Comparison of ENCODE assay signal across 9 cellular contexts in the genomic region with DNA sequence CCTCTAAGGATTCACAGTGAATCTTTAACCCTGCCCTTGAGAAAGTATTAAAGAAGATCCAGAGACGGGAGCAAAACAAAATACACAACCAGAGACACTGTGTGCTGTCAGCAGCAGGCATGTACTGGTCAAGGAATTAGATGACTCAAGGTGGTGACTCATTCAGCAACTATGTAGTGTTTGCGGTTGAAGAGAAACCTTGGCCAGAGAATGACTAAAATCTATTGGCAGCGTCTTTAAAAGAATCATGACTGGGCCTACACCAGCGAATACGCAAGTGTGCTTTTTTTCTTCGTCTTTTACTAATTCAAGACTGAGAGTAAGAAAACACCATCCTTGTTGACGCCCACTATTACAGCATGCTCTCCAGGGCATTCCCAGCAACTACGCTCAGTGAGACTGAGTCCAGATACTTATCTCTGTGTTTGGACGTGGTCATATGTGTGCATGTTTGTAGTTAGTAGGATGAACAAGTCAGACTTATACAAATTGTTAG.
DNase-seq lines count a peak whose midpoint lies in the region; ATAC-seq, FAIRE-seq and TF ChIP-seq lines count a peak whose summit lies in the region.
"Had no signal": no experiment of that assay in that cellular context is flagged by ENCODE, and none has a peak within 500 bp of the region (broad histone marks: within the 10 kb centered on the region; RNA-seq: fewer than 3 reads in every experiment).

No MANE protein-coding gene starts in this region.

- H3K23ac ChIP-seq in IMR-90 (ENCODE audit: low read depth, low read length) = no peak overlapping the region

- no peak overlapping the region for H3K9ac ChIP-seq in IMR-90 (ENCODE audit: low read depth, low read length)

- no peaks in the 10 kb centered on the region for H3K36me3 Mint-ChIP-seq in activated CD4-positive, alpha-beta T cell treated with anti-CD3 and anti-CD28 coated beads for 36 hours (ENCODE audit: low read depth)
- H3K36me3 Mint-ChIP-seq in activated CD4-positive, alpha-beta memory T cell treated with anti-CD3 and anti-CD28 coated beads, Interleukin-2, amount 10 ng/mL, durations not matched to agents 7 days and 5 days (ENCODE audit: low read depth) = no peaks in the 10 kb centered on the region
- H3K36me3 Mint-ChIP-seq: CD4-positive, alpha-beta memory T cell had no signal

- H4K91ac ChIP-seq in IMR-90 (ENCODE audit: insufficient read depth, low read depth, low read length) = no peak overlapping the region

- POLR2A ChIA-PET in activated CD4-positive, alpha-beta T cell treated with anti-CD3 and anti-CD28 coated beads for 36 hours (lab: Charles Lee) = no interaction called here
- POLR2A ChIA-PET in IMR-90 (lab: Charles Lee; ENCODE audit: unreplicated experiment) = no interaction called here
- POLR2A ChIA-PET in activated CD4-positive, alpha-beta memory T cell treated with anti-CD3 and anti-CD28 coated beads, Interleukin-2, amount 10 ng/mL, durations not matched to agents 7 days and 5 days (lab: Charles Lee) = interaction anchor here (0.9 to 2.3 kb wide), 3 partner anchors 29 to 85 kb away, joined by 3 to 5 read pairs (median 5); no protein-coding TSS in a partner anchor

- no peaks in the 10 kb centered on the region for H3K79me1 ChIP-seq in IMR-90 (ENCODE audit: low read depth in 1 of 2, low read length in 2 of 2)

- H3K4me3 Mint-ChIP-seq in activated CD4-positive, alpha-beta T cell treated with anti-CD3 and anti-CD28 coated beads for 36 hours = no peak overlapping the region
- no peak overlapping the region for H3K4me3 Mint-ChIP-seq in activated CD4-positive, alpha-beta memory T cell treated with anti-CD3 and anti-CD28 coated beads, Interleukin-2, amount 10 ng/mL, durations not matched to agents 7 days and 5 days
- H3K4me3 Mint-ChIP-seq: CD4-positive, alpha-beta memory T cell had no signal

- H4K20me1 ChIP-seq in IMR-90 (ENCODE audit: insufficient read depth, low read length) = peaks cover 4% of the 10 kb centered on the region; the same call in 1 of the 2 replicates

- H2BK15ac ChIP-seq in IMR-90 (ENCODE audit: low read depth, low read length) = no peak overlapping the region

- no peaks in the 10 kb centered on the region for H3K27me3 Mint-ChIP-seq in activated CD4-positive, alpha-beta T cell treated with anti-CD3 and anti-CD28 coated beads for 36 hours
- H3K27me3 Mint-ChIP-seq in activated CD4-positive, alpha-beta memory T cell treated with anti-CD3 and anti-CD28 coated beads, Interleukin-2, amount 10 ng/mL, durations not matched to agents 7 days and 5 days = peaks cover 11% of the 10 kb centered on the region
- H3K27me3 Mint-ChIP-seq: CD4-positive, alpha-beta memory T cell had no signal

- no peaks in the 10 kb centered on the region for H3K27me3 ChIP-seq in IMR-90 (ENCODE audit: control insufficient read depth, insufficient read depth, low read length)
- no peaks in the 10 kb centered on the region for H3K27me3 ChIP-seq in heart right ventricle

- no peak for TF ChIP-seq RAD21 in IMR-90 (IDR thresholded peaks at IDR 0.05; ENCODE audit: low read length)

- H3K4me3 ChIP-seq in IMR-90 (ENCODE audit: insufficient read depth, low read depth, low read length) = no peak overlapping the region
- H3K4me3 ChIP-seq in heart right ventricle = no peak overlapping the region

- peaks cover 22% of the 10 kb centered on the region for H3K4me1 Mint-ChIP-seq in activated CD4-positive, alpha-beta T cell treated with anti-CD3 and anti-CD28 coated beads for 36 hours
- peaks cover 27% of the 10 kb centered on the region for H3K4me1 Mint-ChIP-seq in activated CD4-positive, alpha-beta memory T cell treated with anti-CD3 and anti-CD28 coated beads, Interleukin-2, amount 10 ng/mL, durations not matched to agents 7 days and 5 days

- H3K56ac ChIP-seq in IMR-90 (ENCODE audit: extremely low read depth, insufficient read depth, low read length) = no peak overlapping the region

- no peak overlapping the region for H4K5ac ChIP-seq in IMR-90 (ENCODE audit: low read depth, low read length)

- 0 out of 2 replicates have a peak, but pooled peaks cover 3% of the 10 kb centered on the region for H3K9me1 ChIP-seq in IMR-90 (ENCODE audit: insufficient read depth, low read length)

- H3K4ac ChIP-seq in IMR-90 (ENCODE audit: low read depth, low read length) = peak overlapping the region; percentile 29; the same call in 1 of the 2 replicates

- H3K4me1 ChIP-seq in IMR-90 (ENCODE audit: control insufficient read depth, insufficient read depth, low read length) (peaks cover 3% of the 10 kb centered on the region), heart right ventricle (peaks cover 0 to 21% (median 4%) of the 10 kb centered on the region in 9 donors)

- H3K36me3 ChIP-seq in IMR-90 (ENCODE audit: control insufficient read depth, insufficient read depth, low read length) (no peaks in the 10 kb centered on the region), heart right ventricle (no peaks in the 10 kb centered on the region)

- H2AK5ac ChIP-seq in IMR-90 (ENCODE audit: low read depth, low read length) = no peak overlapping the region

- dilution Hi-C loops in IMR-90 (cut with HindIII; ENCODE audit: low sequenced_read_pairs, unreplicated experiment) = no loop called here

- peak overlapping the region; percentile 33; the same call in 1 of the 2 replicates for H3K4me2 ChIP-seq in IMR-90 (ENCODE audit: low read depth, low read length)

- CTCF ChIA-PET in activated CD4-positive, alpha-beta T cell treated with anti-CD3 and anti-CD28 coated beads for 36 hours (lab: Charles Lee) = interaction anchor here (0.6 to 1.0 kb wide), 4 partner anchors 43 to 110 kb away, joined by 3 read pairs; no protein-coding TSS in a partner anchor
- CTCF ChIA-PET in IMR-90 (lab: Yijun Ruan, JAX) = no interaction called here
- CTCF ChIA-PET in activated CD4-positive, alpha-beta memory T cell treated with anti-CD3 and anti-CD28 coated beads, Interleukin-2, amount 10 ng/mL, durations not matched to agents 7 days and 5 days (lab: Charles Lee) = interaction anchor here (0.7 to 1.8 kb wide), 6 partner anchors 19 to 110 kb away, joined by 3 to 5 read pairs (median 3); no protein-coding TSS in a partner anchor

- H3K9me3 ChIP-seq in IMR-90 (ENCODE audit: control insufficient read depth, insufficient read depth, low read length) (peaks cover 6% of the 10 kb centered on the region), heart right ventricle (peaks cover 0 to 6% (median 0%) of the 10 kb centered on the region in 11 donors)

- 0% methylated on average over 1 of the region's 9 CpGs; no CpG with 5 or more reads in 1 of the 2 experiments for WGBS in IMR-90 (ENCODE audit: extremely low coverage in 2 of 2, insufficient read length in 1 of 2), 2 experiments
- WGBS in heart right ventricle, 2 donors = 28 to 39% methylated on average over 9 of the region's 9 CpGs

- peak overlapping the region in 1 of 2 experiments; percentile 45; a peak in 1 of 4 replicates for H4K8ac ChIP-seq in IMR-90 (ENCODE audit: low read depth in 2 of 2, low read length in 2 of 2)

- no peak overlapping the region for H2BK120ac ChIP-seq in IMR-90 (ENCODE audit: low read depth, low read length)

- H2BK5ac ChIP-seq in IMR-90 (ENCODE audit: low read depth, low read length, poor library complexity, severe bottlenecking) = peak overlapping the region; percentile 97

- TF ChIP-seq POLR2A in H54 (IDR thresholded peaks at IDR 0.05; ENCODE audit: low read depth, low read length) (no peak), IMR-90 (IDR thresholded peaks at IDR 0.05; ENCODE audit: low read depth, low read length) (no peak)

- peak; percentile 33 for DNase-seq in activated CD4-positive, alpha-beta T cell treated with anti-CD3 and anti-CD28 coated beads for 36 hours
- no peak for DNase-seq in activated CD4-positive, alpha-beta T cell treated with anti-CD3 and anti-CD28 coated beads, Interleukin-2, amount 50 U/mL, for 4 hours
- peak; percentile 35 for DNase-seq in H54 (ENCODE audit: insufficient read length, low spot score)
- DNase-seq in IMR-90 = peak; percentile 100
- peak; percentile 61 for DNase-seq in activated CD4-positive, alpha-beta memory T cell treated with anti-CD3 and anti-CD28 coated beads, Interleukin-2, amount 10 ng/mL, durations not matched to agents 7 days and 5 days
- peak in 1 of 2 donors; percentile 65 for DNase-seq in heart right ventricle
- peak; percentile 24 for DNase-seq in putamen (ENCODE audit: low spot score)
- no peak for DNase-seq in central memory CD4-positive, alpha-beta T cell

- H2AFZ ChIP-seq in IMR-90 (replicated peaks; ENCODE audit: low read length, poor library complexity) = no peak overlapping the region

- peak; percentile 96 for FAIRE-seq in H54 (lab: Jason Lieb, UNC)

- intact Hi-C loops in activated CD4-positive, alpha-beta T cell treated with anti-CD3 and anti-CD28 coated beads for 36 hours (cut with DNase I, micrococcal nuclease) = loop anchor here (1.0 kb wide), 2 partner anchors 17 to 29 kb away; no protein-coding TSS in a partner anchor
- intact Hi-C loops in IMR-90 (cut with micrococcal nuclease) (loop anchor here (1.0 to 2.0 kb wide), 2 partner anchors 72 to 151 kb away; partner anchors contain the start of gene BACH2), heart right ventricle (cut with DNase I) (no loop called here)

- peak overlapping the region; percentile 24 for H3K27ac Mint-ChIP-seq in activated CD4-positive, alpha-beta T cell treated with anti-CD3 and anti-CD28 coated beads for 36 hours
- H3K27ac Mint-ChIP-seq in activated CD4-positive, alpha-beta memory T cell treated with anti-CD3 and anti-CD28 coated beads, Interleukin-2, amount 10 ng/mL, durations not matched to agents 7 days and 5 days = peak overlapping the region; percentile 11

- H2BK20ac ChIP-seq in IMR-90 (ENCODE audit: low read depth, low read length) = no peak overlapping the region

- TF ChIP-seq CTCF in IMR-90 (conservative IDR thresholded peaks at IDR 0.05; ENCODE audit: low read depth, low read length) (no peak), heart right ventricle (IDR thresholded peaks at IDR 0.05) (no peak)

- no peak overlapping the region for H2AK9ac ChIP-seq in IMR-90 (replicated peaks; ENCODE audit: low read depth, low read length, poor library complexity)

- ATAC-seq in activated CD4-positive, alpha-beta T cell treated with anti-CD3 and anti-CD28 coated beads for 36 hours = peak; percentile 75
- peak; percentile 97 for ATAC-seq in IMR-90 (ENCODE audit: low read depth)
- ATAC-seq in heart right ventricle = peak; percentile 93 to 98 (median 96)

- no peak overlapping the region for H3K27ac ChIP-seq in IMR-90 (ENCODE audit: insufficient read depth, low read length)
- peak overlapping the region in 4 of 10 donors; percentile 26 to 56 (median 46) for H3K27ac ChIP-seq in heart right ventricle

- no peak overlapping the region for H3K18ac ChIP-seq in IMR-90 (ENCODE audit: low read depth, low read length)

- H3K14ac ChIP-seq in IMR-90 (replicated peaks; ENCODE audit: low read depth, low read length) = 0 out of 2 replicates have a peak overlapping the region, but pooled peaks have one; percentile 51

- BruUV-seq in IMR-90 (replicated peaks; lab: Mats Ljungman, UMichigan) = no TSS peak

- in situ Hi-C loops in IMR-90 (cut with MboI; ENCODE audit: low sequenced_read_pairs) = no loop called here

- peaks cover 4% of the 10 kb centered on the region for H3K9me3 Mint-ChIP-seq in activated CD4-positive, alpha-beta T cell treated with anti-CD3 and anti-CD28 coated beads for 36 hours (ENCODE audit: low read depth)
- peaks cover 4% of the 10 kb centered on the region for H3K9me3 Mint-ChIP-seq in activated CD4-positive, alpha-beta memory T cell treated with anti-CD3 and anti-CD28 coated beads, Interleukin-2, amount 10 ng/mL, durations not matched to agents 7 days and 5 days

Comparison
In these comparisons a context has a peak if more than half of its experiments do, and no peak if none do; other contexts are left out.
1. DNase-seq: peak in activated CD4-positive, alpha-beta T cell treated with anti-CD3 and anti-CD28 coated beads for 36 hours (single experiment), H54 (single experiment), IMR-90 (single experiment), activated CD4-positive, alpha-beta memory T cell treated with anti-CD3 and anti-CD28 coated beads, Interleukin-2, amount 10 ng/mL, durations not matched to agents 7 days and 5 days (single experiment) and putamen (single experiment); none in activated CD4-positive, alpha-beta T cell treated with anti-CD3 and anti-CD28 coated beads, Interleukin-2, amount 50 U/mL, for 4 hours (0 of 2) and central memory CD4-positive, alpha-beta T cell (single experiment).
2. intact Hi-C loops: an anchor here in activated CD4-positive, alpha-beta T cell treated with anti-CD3 and anti-CD28 coated beads for 36 hours (1.0 kb wide) and IMR-90 (1.0 to 2.0 kb wide); none called in heart right ventricle.
3. Peak in every context shown above with its lines, with median percentiles within 50 percentile points of each other: ATAC-seq.